In the genomic region with DNA sequence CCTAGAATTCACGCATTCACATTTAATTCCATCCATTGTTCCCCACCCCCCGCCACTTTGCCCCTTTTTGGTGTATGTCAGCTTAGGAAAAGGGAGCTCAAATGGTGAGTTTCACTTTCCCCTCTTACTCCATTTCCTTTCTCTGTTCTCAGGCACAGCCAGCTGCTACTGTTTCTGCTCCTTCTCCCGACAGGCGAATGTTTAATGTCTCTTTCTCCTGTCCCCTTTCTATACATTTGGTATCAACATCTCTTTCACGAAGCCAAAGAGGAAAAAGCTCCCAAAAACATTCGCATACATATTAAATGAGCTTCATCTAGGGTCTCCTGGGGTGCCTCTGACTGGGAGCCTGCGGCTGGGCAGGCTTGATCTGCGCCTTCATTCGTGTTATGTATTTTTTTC, we compare ENCODE assay signal across 11 cellular contexts.
DNase-seq lines count a peak whose midpoint lies in the region; ATAC-seq and TF ChIP-seq lines count a peak whose summit lies in the region.
"Had no signal": no experiment of that assay in that cellular context is flagged by ENCODE, and none has a peak within 500 bp of the region (broad histone marks: within the 10 kb centered on the region; RNA-seq: fewer than 3 reads in every experiment).

No MANE protein-coding gene starts in this region.

- intact Hi-C loops in A673 (cut with micrococcal nuclease; ENCODE audit: unreplicated experiment): no loop called here

- peaks cover 19% of the 10 kb centered on the region for H3K4me1 ChIP-seq in A673 (ENCODE audit: insufficient read depth, low read length, poor library complexity, severe bottlenecking)

- peak overlapping the region; percentile 22 for H3K27ac ChIP-seq in A673 (ENCODE audit: low read depth, low read length, poor library complexity, severe bottlenecking)
- peak overlapping the region; percentile 1 for H3K27ac ChIP-seq in neural cell (ENCODE audit: low read length)

- CTCF ChIA-PET in A673 (lab: Charles Lee): no interaction called here

- TF ChIP-seq CTCF in A673 (conservative IDR thresholded peaks at IDR 0.05; ENCODE audit: low read depth, low read length): no peak
- no peak for TF ChIP-seq CTCF in epithelial cell of proximal tubule (conservative IDR thresholded peaks at IDR 0.05; ENCODE audit: low read depth, low read length)
- no peak for TF ChIP-seq CTCF in neural cell (IDR thresholded peaks at IDR 0.05; ENCODE audit: poor library complexity, severe bottlenecking)

- no peaks in the 10 kb centered on the region for H3K9me3 ChIP-seq in A673 (ENCODE audit: low read depth, low read length, poor library complexity, severe bottlenecking)
- H3K9me3 ChIP-seq in neural cell (ENCODE audit: low read length): no peaks in the 10 kb centered on the region

- no peak overlapping the region for H3K9ac ChIP-seq in neural cell (ENCODE audit: low read length)

- H3K79me2 ChIP-seq in neural cell (replicated peaks; ENCODE audit: insufficient read depth, low read length): no peaks in the 10 kb centered on the region

- H3K4me2 ChIP-seq in neural cell (ENCODE audit: low read length): peak overlapping the region; percentile 8

- no peak for ATAC-seq in HG02763 (IDR thresholded peaks at IDR 0.05; ENCODE audit: unreplicated experiment)
- ATAC-seq in HG03025 (IDR thresholded peaks at IDR 0.05; ENCODE audit: low FRiP score, unreplicated experiment): no peak

- no peaks in the 10 kb centered on the region for H4K20me1 ChIP-seq in neural cell (ENCODE audit: insufficient read depth)

- peak overlapping the region; percentile 10 for H2AFZ ChIP-seq in neural cell (ENCODE audit: low read depth, low read length)

- TF ChIP-seq EP300 in neural cell (conservative IDR thresholded peaks at IDR 0.05; ENCODE audit: poor library complexity, severe bottlenecking): no peak

- peaks cover 4% of the 10 kb centered on the region for H3F3A ChIP-seq in neural cell (ENCODE audit: insufficient read depth, low read length, poor library complexity, severe bottlenecking)

- no peak for DNase-seq in A673 (ENCODE audit: low spot score)
- peak; percentile 8 for DNase-seq in M059J (ENCODE audit: low read depth)
- no peak for DNase-seq in epithelial cell of proximal tubule (ENCODE audit: low read depth)
- no peak for DNase-seq in HPDE6-E6E7 (ENCODE audit: extremely low spot score)
- no peak for DNase-seq in NCI-H2107 (lab: John Stamatoyannopoulos, UW)
- DNase-seq: activated naive CD4-positive, alpha-beta T cell treated with Interleukin-2 at 50 U/mL for 16 hours; NCI-H1092; stimulated activated CD4-positive, alpha-beta T cell treated with anti-CD3 and anti-CD28 coated beads, Interleukin-4, amount 100 ng/mL, for 4 hours had no signal

- H3K4me3 ChIP-seq in A673 (ENCODE audit: low read depth, low read length, poor library complexity, severe bottlenecking) (peak overlapping the region; percentile 38), epithelial cell of proximal tubule (ENCODE audit: low read depth, low read length) (peak overlapping the region; percentile 4), neural cell (ENCODE audit: low read length) (peak overlapping the region; percentile 35)

- H3K27me3 ChIP-seq in A673 (replicated peaks; ENCODE audit: insufficient read depth, low read depth, low read length, poor library complexity) (no peaks in the 10 kb centered on the region), neural cell (ENCODE audit: insufficient read depth, low read depth, low read length) (no peaks in the 10 kb centered on the region)

- POLR2A ChIA-PET in A673 (lab: Charles Lee; ENCODE audit: low non-redundant PET): no interaction called here

- no peak for TF ChIP-seq RAD21 in neural cell (conservative IDR thresholded peaks at IDR 0.05)

- no peaks in the 10 kb centered on the region for H3K9me2 ChIP-seq in neural cell (ENCODE audit: insufficient read depth, low read length)

- H3K36me3 ChIP-seq in A673 (ENCODE audit: insufficient read depth, low read length, poor library complexity, severe bottlenecking) (no peaks in the 10 kb centered on the region), neural cell (ENCODE audit: insufficient read depth, low read length) (no peaks in the 10 kb centered on the region)

- no TSS peak for BruUV-seq in A673 (replicated peaks; lab: Mats Ljungman, UMichigan)

TF ChIP-seq in neural cell, 6 proteins besides CTCF, POLR2A, EP300 and RAD21:
- TF ChIP-seq EZH2 (IDR thresholded peaks at IDR 0.05; ENCODE audit: borderline replicate concordance, insufficient read depth, low read length, poor library complexity, severe bottlenecking) (no peak), MXI1 (conservative IDR thresholded peaks at IDR 0.05; ENCODE audit: poor library complexity, severe bottlenecking) (no peak), SMC3 (conservative IDR thresholded peaks at IDR 0.05; ENCODE audit: poor library complexity) (no peak), TAF1 (IDR thresholded peaks at IDR 0.05; ENCODE audit: low read depth) (no peak)
- TF ChIP-seq, protein P1, sequence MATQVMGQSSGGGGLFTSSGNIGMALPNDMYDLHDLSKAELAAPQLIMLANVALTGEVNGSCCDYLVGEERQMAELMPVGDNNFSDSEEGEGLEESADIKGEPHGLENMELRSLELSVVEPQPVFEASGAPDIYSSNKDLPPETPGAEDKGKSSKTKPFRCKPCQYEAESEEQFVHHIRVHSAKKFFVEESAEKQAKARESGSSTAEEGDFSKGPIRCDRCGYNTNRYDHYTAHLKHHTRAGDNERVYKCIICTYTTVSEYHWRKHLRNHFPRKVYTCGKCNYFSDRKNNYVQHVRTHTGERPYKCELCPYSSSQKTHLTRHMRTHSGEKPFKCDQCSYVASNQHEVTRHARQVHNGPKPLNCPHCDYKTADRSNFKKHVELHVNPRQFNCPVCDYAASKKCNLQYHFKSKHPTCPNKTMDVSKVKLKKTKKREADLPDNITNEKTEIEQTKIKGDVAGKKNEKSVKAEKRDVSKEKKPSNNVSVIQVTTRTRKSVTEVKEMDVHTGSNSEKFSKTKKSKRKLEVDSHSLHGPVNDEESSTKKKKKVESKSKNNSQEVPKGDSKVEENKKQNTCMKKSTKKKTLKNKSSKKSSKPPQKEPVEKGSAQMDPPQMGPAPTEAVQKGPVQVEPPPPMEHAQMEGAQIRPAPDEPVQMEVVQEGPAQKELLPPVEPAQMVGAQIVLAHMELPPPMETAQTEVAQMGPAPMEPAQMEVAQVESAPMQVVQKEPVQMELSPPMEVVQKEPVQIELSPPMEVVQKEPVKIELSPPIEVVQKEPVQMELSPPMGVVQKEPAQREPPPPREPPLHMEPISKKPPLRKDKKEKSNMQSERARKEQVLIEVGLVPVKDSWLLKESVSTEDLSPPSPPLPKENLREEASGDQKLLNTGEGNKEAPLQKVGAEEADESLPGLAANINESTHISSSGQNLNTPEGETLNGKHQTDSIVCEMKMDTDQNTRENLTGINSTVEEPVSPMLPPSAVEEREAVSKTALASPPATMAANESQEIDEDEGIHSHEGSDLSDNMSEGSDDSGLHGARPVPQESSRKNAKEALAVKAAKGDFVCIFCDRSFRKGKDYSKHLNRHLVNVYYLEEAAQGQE (IDR thresholded peaks at IDR 0.05; ENCODE audit: borderline replicate concordance): peak; percentile 40
